In the genomic region with DNA sequence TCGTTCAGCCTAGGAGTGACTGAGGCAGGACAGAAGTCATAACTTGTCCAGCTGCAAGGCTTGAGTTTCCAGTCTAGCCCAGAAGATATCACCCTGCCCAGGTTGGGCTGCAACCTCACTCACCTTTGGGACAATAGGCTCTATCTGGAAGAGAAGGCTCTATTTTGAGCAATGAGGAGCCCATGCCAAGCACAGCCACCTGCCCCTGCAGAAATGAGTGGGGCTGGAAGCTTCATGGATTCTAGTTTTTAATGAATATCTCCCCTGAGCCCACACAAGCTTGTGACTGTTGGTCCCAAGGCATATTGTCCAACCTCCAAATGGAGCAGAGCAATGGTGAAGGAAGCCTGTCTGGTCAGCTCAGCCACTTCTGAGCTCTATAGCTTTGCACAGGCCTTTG, we compare ENCODE assay signal across 14 cellular contexts. TPM values are rescaled to one million over a fixed set of nuclear protein-coding genes. Genes with fewer than 3 reads are reported as not detected.
DNase-seq lines count a peak whose midpoint lies in the region; ATAC-seq and TF ChIP-seq lines count a peak whose summit lies in the region.
"Had no signal": no experiment of that assay in that cellular context is flagged by ENCODE, and none has a peak within 500 bp of the region (broad histone marks: within the 10 kb centered on the region; RNA-seq: fewer than 3 reads in every experiment).

No MANE protein-coding gene starts in this region.

- peak; percentile 62 for ATAC-seq in esophagus mucosa
- ATAC-seq in stimulated activated effector memory CD8-positive, alpha-beta T cell treated with anti-CD3 and anti-CD28 coated beads, Interleukin-12 subunit alpha, Interleukin-12 subunit beta, amount 100 ng/mL, for 72 hours: peak; percentile 32
- no peak for ATAC-seq in HG03571 (IDR thresholded peaks at IDR 0.05; ENCODE audit: unreplicated experiment)
- ATAC-seq: CD8-positive, alpha-beta T cell had no signal

- H3K27ac ChIP-seq in RWPE1: peak overlapping the region; percentile 40; the same call in 1 of the 2 replicates
- H3K27ac ChIP-seq: 22Rv1, HL-60 had no signal

- no peaks in the 10 kb centered on the region for H3K9me3 Mint-ChIP-seq in stimulated activated effector memory CD8-positive, alpha-beta T cell treated with anti-CD3 and anti-CD28 coated beads, Interleukin-12 subunit alpha, Interleukin-12 subunit beta, amount 100 ng/mL, for 72 hours
- H3K9me3 Mint-ChIP-seq: CD8-positive, alpha-beta T cell had no signal

- no peaks in the 10 kb centered on the region for H3K36me3 Mint-ChIP-seq in stimulated activated effector memory CD8-positive, alpha-beta T cell treated with anti-CD3 and anti-CD28 coated beads, Interleukin-12 subunit alpha, Interleukin-12 subunit beta, amount 100 ng/mL, for 72 hours
- H3K36me3 Mint-ChIP-seq: CD14-positive monocyte; CD8-positive, alpha-beta T cell had no signal

- H3K27ac Mint-ChIP-seq in stimulated activated effector memory CD8-positive, alpha-beta T cell treated with anti-CD3 and anti-CD28 coated beads, Interleukin-12 subunit alpha, Interleukin-12 subunit beta, amount 100 ng/mL, for 72 hours: no peak overlapping the region
- H3K27ac Mint-ChIP-seq: CD8-positive, alpha-beta T cell had no signal

- no peak overlapping the region for H3K4me3 Mint-ChIP-seq in stimulated activated effector memory CD8-positive, alpha-beta T cell treated with anti-CD3 and anti-CD28 coated beads, Interleukin-12 subunit alpha, Interleukin-12 subunit beta, amount 100 ng/mL, for 72 hours
- H3K4me3 Mint-ChIP-seq: CD8-positive, alpha-beta T cell had no signal

- POLR2A ChIA-PET in RWPE1 (lab: Yijun Ruan, JAX; ENCODE audit: low non-redundant PET): no interaction called here

- TF ChIP-seq CTCF in RWPE1 (conservative IDR thresholded peaks at IDR 0.05; ENCODE audit: low read depth): no peak

- CTCF ChIA-PET in RWPE1 (lab: Yijun Ruan, JAX): no interaction called here

- no peaks in the 10 kb centered on the region for H3K4me1 Mint-ChIP-seq in stimulated activated effector memory CD8-positive, alpha-beta T cell treated with anti-CD3 and anti-CD28 coated beads, Interleukin-12 subunit alpha, Interleukin-12 subunit beta, amount 100 ng/mL, for 72 hours

- DNase-seq in DMS 273 (lab: John Stamatoyannopoulos, UW; ENCODE audit: unreplicated experiment) (peak; percentile 19), DMS 273 treated with DMSO at 0.1 percent for 48 hours (lab: John Stamatoyannopoulos, UW) (no peak), RWPE1 (ENCODE audit: low spot score) (no peak), cerebellar nuclear complex (lab: John Stamatoyannopoulos, UW) (no peak), activated T-cell treated with anti-CD3 and anti-CD28 coated beads for 4 hours (no peak)
- no peak for DNase-seq in stimulated activated effector memory CD8-positive, alpha-beta T cell treated with anti-CD3 and anti-CD28 coated beads, Interleukin-12 subunit alpha, Interleukin-12 subunit beta, amount 100 ng/mL, for 72 hours (ENCODE audit: low spot score in 2 of 2)
- DNase-seq: Caco-2; CD8-positive, alpha-beta T cell; DMS79 treated with DMSO at 0.1 percent for 48 hours had no signal

RNA-seq across cellular contexts. Expression of gene ZNF273, which starts 42.7 kb away (rescaled TPM):
- total RNA-seq in esophagus mucosa: 6.0 TPM

RNA-seq across cellular contexts. Expression of gene ZNF117, which starts 45.1 kb away (rescaled TPM):
- 10.7 TPM for total RNA-seq in esophagus mucosa
